Comparison of ENCODE assay signal across 11 cellular contexts in genomic region chr5:40385544-40385943, GRCh38.
DNase-seq lines count a peak whose midpoint lies in the region; ATAC-seq and TF ChIP-seq lines count a peak whose summit lies in the region.
"Had no signal": no experiment of that assay in that cellular context is flagged by ENCODE, and none has a peak within 500 bp of the region (broad histone marks: within the 10 kb centered on the region; RNA-seq: fewer than 3 reads in every experiment).

No MANE protein-coding gene starts in this region.

- H3K4me1 Mint-ChIP-seq in CD8-positive, alpha-beta memory T cell = peaks cover 67 to 95% (median 87%) of the 10 kb centered on the region in 3 donors
- H3K4me1 Mint-ChIP-seq in activated CD8-positive, alpha-beta T cell treated with anti-CD3 and anti-CD28 coated beads for 36 hours (ENCODE audit: low read depth) = peaks cover 83% of the 10 kb centered on the region

- H3K27ac ChIP-seq in CD8-positive, alpha-beta memory T cell (ENCODE audit: low read depth, low read length) = no peak overlapping the region
- H3K27ac ChIP-seq in HL-60 (replicated peaks) (peak overlapping the region; percentile 78), Peyer's patch (peak overlapping the region in 2 of 4 donors; percentile 11 to 33), substantia nigra (ENCODE audit: low read depth, low read length, poor library complexity, severe bottlenecking) (no peak overlapping the region)
- H3K27ac ChIP-seq: body of pancreas, suprapubic skin had no signal

- DNase-seq in CD8-positive, alpha-beta memory T cell = no peak
- DNase-seq in HL-60 (ENCODE audit: low read depth in 1 of 2, low spot score in 1 of 2) (peak; percentile 47 to 56), kidney epithelial cell (ENCODE audit: low read depth) (peak; percentile 74), Peyer's patch (no peak), nucleus accumbens (lab: John Stamatoyannopoulos, UW) (no peak), substantia nigra (lab: John Stamatoyannopoulos, UW) (no peak), NCI-H1930 (lab: John Stamatoyannopoulos, UW) (no peak)
- DNase-seq in activated CD8-positive, alpha-beta T cell treated with anti-CD3 and anti-CD28 coated beads for 36 hours = no peak

- H3K27me3 Mint-ChIP-seq in CD8-positive, alpha-beta memory T cell = peaks cover 0 to 1% of the 10 kb centered on the region in 2 donors
- no peaks in the 10 kb centered on the region for H3K27me3 Mint-ChIP-seq in activated CD8-positive, alpha-beta T cell treated with anti-CD3 and anti-CD28 coated beads for 36 hours

- H3K4me3 Mint-ChIP-seq in CD8-positive, alpha-beta memory T cell = peak overlapping the region in 5 of 7 donors; percentile 47 to 72 (median 61)
- H3K4me3 Mint-ChIP-seq in activated CD8-positive, alpha-beta T cell treated with anti-CD3 and anti-CD28 coated beads for 36 hours = no peak overlapping the region

- H3K9me3 ChIP-seq in CD8-positive, alpha-beta memory T cell (ENCODE audit: low read length) = no peaks in the 10 kb centered on the region
- H3K9me3 ChIP-seq in Peyer's patch = no peaks in the 10 kb centered on the region
- H3K9me3 ChIP-seq: body of pancreas, suprapubic skin had no signal

- no peaks in the 10 kb centered on the region for H3K36me3 ChIP-seq in CD8-positive, alpha-beta memory T cell (ENCODE audit: insufficient read depth, low read length)
- no peaks in the 10 kb centered on the region for H3K36me3 ChIP-seq in kidney epithelial cell (ENCODE audit: control insufficient read depth, insufficient read depth, low read length)
- H3K36me3 ChIP-seq in Peyer's patch = no peaks in the 10 kb centered on the region
- H3K36me3 ChIP-seq: suprapubic skin had no signal

- CTCF ChIA-PET in CD8-positive, alpha-beta memory T cell (lab: Charles Lee) = interaction anchor here (1.2 to 2.2 kb wide), 3 partner anchors 52 to 299 kb away, joined by 3 to 7 read pairs (median 5); no protein-coding TSS in a partner anchor
- CTCF ChIA-PET in activated CD8-positive, alpha-beta T cell treated with anti-CD3 and anti-CD28 coated beads for 36 hours (lab: Charles Lee) = interaction anchor here (1.2 to 1.6 kb wide), 2 partner anchors 21 to 101 kb away, joined by 3 to 7 read pairs; no protein-coding TSS in a partner anchor

- no peaks in the 10 kb centered on the region for H3K36me3 Mint-ChIP-seq in CD8-positive, alpha-beta memory T cell
- peaks cover 2% of the 10 kb centered on the region for H3K36me3 Mint-ChIP-seq in activated CD8-positive, alpha-beta T cell treated with anti-CD3 and anti-CD28 coated beads for 36 hours (ENCODE audit: low read depth)

- no peak for TF ChIP-seq POLR2A in Peyer's patch (IDR thresholded peaks at IDR 0.05)

- no peak overlapping the region for H3K4me3 ChIP-seq in CD8-positive, alpha-beta memory T cell (ENCODE audit: low read length)
- H3K4me3 ChIP-seq in HL-60 (replicated peaks; ENCODE audit: insufficient read depth, low read length) (no peak overlapping the region), kidney epithelial cell (ENCODE audit: low read depth, low read length) (no peak overlapping the region), Peyer's patch (no peak overlapping the region)
- H3K4me3 ChIP-seq: body of pancreas, K562, suprapubic skin had no signal

- ATAC-seq in activated CD8-positive, alpha-beta T cell treated with anti-CD3 and anti-CD28 coated beads for 36 hours = no peak
- ATAC-seq: body of pancreas, K562 had no signal

- TF ChIP-seq CTCF in HL-60 (IDR thresholded peaks at IDR 0.05; ENCODE audit: insufficient read depth, low read length) = no peak
- TF ChIP-seq CTCF in activated CD8-positive, alpha-beta T cell treated with anti-CD3 and anti-CD28 coated beads for 36 hours (IDR thresholded peaks at IDR 0.05) = no peak
- TF ChIP-seq CTCF in kidney epithelial cell (IDR thresholded peaks at IDR 0.05; ENCODE audit: insufficient read depth, low read length, poor library complexity, severe bottlenecking) = no peak
- no peak for TF ChIP-seq CTCF in Peyer's patch (IDR thresholded peaks at IDR 0.05)

- no peaks in the 10 kb centered on the region for H3K27me3 ChIP-seq in CD8-positive, alpha-beta memory T cell (ENCODE audit: insufficient read depth, low read length, poor library complexity, severe bottlenecking)
- H3K27me3 ChIP-seq in HL-60 (ENCODE audit: insufficient read depth, poor library complexity, severe bottlenecking) (no peaks in the 10 kb centered on the region), kidney epithelial cell (ENCODE audit: control insufficient read depth, insufficient read depth, low read length) (no peaks in the 10 kb centered on the region), Peyer's patch (no peaks in the 10 kb centered on the region)
- H3K27me3 ChIP-seq: body of pancreas, suprapubic skin had no signal

- H3K4me1 ChIP-seq in CD8-positive, alpha-beta memory T cell (ENCODE audit: insufficient read depth, low read length) = peaks cover 55% of the 10 kb centered on the region
- H3K4me1 ChIP-seq in Peyer's patch = peaks cover 0 to 22% (median 10%) of the 10 kb centered on the region in 4 donors
- H3K4me1 ChIP-seq: body of pancreas, suprapubic skin had no signal

- peak overlapping the region; percentile 66 to 94 (median 86) for H3K27ac Mint-ChIP-seq in CD8-positive, alpha-beta memory T cell
- peak overlapping the region; percentile 83 for H3K27ac Mint-ChIP-seq in activated CD8-positive, alpha-beta T cell treated with anti-CD3 and anti-CD28 coated beads for 36 hours

- H3K9me3 Mint-ChIP-seq in CD8-positive, alpha-beta memory T cell = no peaks in the 10 kb centered on the region
- peaks cover 2% of the 10 kb centered on the region for H3K9me3 Mint-ChIP-seq in activated CD8-positive, alpha-beta T cell treated with anti-CD3 and anti-CD28 coated beads for 36 hours

- intact Hi-C loops in activated CD8-positive, alpha-beta T cell treated with anti-CD3 and anti-CD28 coated beads for 36 hours (cut with micrococcal nuclease) = loop anchor here (2.0 to 10.0 kb wide), 2 partner anchors 49 to 101 kb away; no protein-coding TSS in a partner anchor

- POLR2A ChIA-PET in CD8-positive, alpha-beta memory T cell (lab: Charles Lee) = interaction anchor here (0.5 to 1.6 kb wide), 4 partner anchors 16 to 1069 kb away, joined by 3 to 5 read pairs (median 4); no protein-coding TSS in a partner anchor
- POLR2A ChIA-PET in activated CD8-positive, alpha-beta T cell treated with anti-CD3 and anti-CD28 coated beads for 36 hours (lab: Charles Lee) = interaction anchor here (0.6 to 2.4 kb wide), 6 partner anchors 22 to 294 kb away, joined by 3 to 7 read pairs (median 4); partner anchors contain the start of gene PTGER4

Comparison
In these comparisons a context has a peak if more than half of its experiments do, and no peak if none do; other contexts are left out.
1. DNase-seq: peak in HL-60 (2 of 2) and kidney epithelial cell (single experiment); none in CD8-positive, alpha-beta memory T cell (0 of 5), activated CD8-positive, alpha-beta T cell treated with anti-CD3 and anti-CD28 coated beads for 36 hours (single experiment), Peyer's patch (0 of 3), nucleus accumbens (0 of 56), substantia nigra (0 of 49) and NCI-H1930 (0 of 2).